ENCODE assay signal across 9 cellular contexts in the genomic region with DNA sequence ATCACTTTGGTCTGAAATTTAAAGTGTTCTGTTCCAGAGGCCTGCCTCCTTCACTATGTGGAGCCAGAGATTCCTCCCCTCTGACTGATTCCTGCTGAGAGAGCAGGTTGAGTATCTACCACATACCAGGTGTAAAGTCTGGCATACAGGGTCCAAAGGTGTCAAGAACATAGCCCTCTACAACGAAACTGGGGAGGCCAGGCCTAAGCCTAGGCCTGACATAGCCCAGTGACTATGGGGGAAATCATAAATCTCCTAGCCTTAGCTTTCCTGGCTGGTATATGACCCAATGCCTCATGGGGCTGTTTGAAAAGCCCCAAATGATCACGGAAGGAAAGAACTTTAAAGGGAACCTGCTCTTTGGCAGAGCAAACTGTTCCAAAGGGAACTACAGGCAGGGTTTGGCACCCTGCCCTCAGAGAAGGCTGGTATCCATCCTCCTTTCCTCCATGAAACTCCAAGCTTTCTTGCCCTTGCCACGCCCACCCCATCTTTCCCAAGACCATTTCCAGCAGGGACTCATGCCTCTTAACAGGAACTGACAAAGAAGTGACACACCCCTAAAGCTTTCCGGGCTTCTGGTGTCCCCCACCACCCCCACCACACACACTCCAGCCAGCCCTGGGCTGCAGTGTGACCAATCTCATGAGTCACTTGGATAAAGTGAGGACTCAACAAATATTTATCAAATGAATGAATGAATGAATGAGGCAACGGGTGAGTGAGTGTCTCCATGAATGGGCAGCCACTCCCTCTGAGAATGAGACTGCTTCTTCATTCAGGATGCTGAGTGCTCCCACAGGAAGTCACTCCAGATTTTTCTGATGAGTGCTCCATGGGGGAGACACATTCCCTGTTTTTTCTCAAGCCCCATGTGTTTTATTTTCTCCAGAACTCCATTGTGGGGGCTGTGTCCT.
DNase-seq lines count a peak whose midpoint lies in the region; ATAC-seq, FAIRE-seq and TF ChIP-seq lines count a peak whose summit lies in the region.
"Had no signal": no experiment of that assay in that cellular context is flagged by ENCODE, and none has a peak within 500 bp of the region (broad histone marks: within the 10 kb centered on the region; RNA-seq: fewer than 3 reads in every experiment).

No MANE protein-coding gene starts in this region.

- TF ChIP-seq EP300 in HepG2 (IDR thresholded peaks at IDR 0.05; ENCODE audit: low read depth in 2 of 2, low read length in 2 of 2): peak in 1 of 2 experiments; percentile 25; a peak in 1 of 4 replicates
- no peak; the same call in 1 of the 2 replicates for TF ChIP-seq EP300 in HepG2 (CRISPR knock-in tag; IDR thresholded peaks at IDR 0.05; ENCODE audit: borderline replicate concordance)

- H3K4me1 Mint-ChIP-seq in stimulated activated naive B cell treated with anti-CD40 and anti-IgM and Interleukin-4, amounts not matched to agents 10 μg/mL and 1 μg/mL and 100 μg/mL, for 72 hours: peaks cover 16 to 37% of the 10 kb centered on the region in 2 donors

- POLR2A ChIA-PET in HepG2 (lab: Yijun Ruan, JAX): interaction anchor here (0.6 kb wide), 1 partner anchor 50 kb away, joined by 3 read pairs; no protein-coding TSS in a partner anchor

- H3K36me3 ChIP-seq in mammary epithelial cell (ENCODE audit: insufficient read depth, low read length) (no peaks in the 10 kb centered on the region), HepG2 (replicated peaks in 1 of 2; ENCODE audit: control insufficient read depth in 1 of 2, insufficient read depth in 2 of 2, low read length in 2 of 2) (no peaks in the 10 kb centered on the region), tibial artery (no peaks in the 10 kb centered on the region)

- no peaks in the 10 kb centered on the region for H3K9me3 ChIP-seq in mammary epithelial cell (replicated peaks; ENCODE audit: insufficient read depth, low read length)
- no peaks in the 10 kb centered on the region for H3K9me3 ChIP-seq in HepG2 (ENCODE audit: low read length)
- H3K9me3 ChIP-seq in tibial artery: no peaks in the 10 kb centered on the region

- H4K20me1 ChIP-seq in mammary epithelial cell (ENCODE audit: insufficient read depth, low read length) (no peaks in the 10 kb centered on the region), HepG2 (ENCODE audit: insufficient read depth, low read length) (no peaks in the 10 kb centered on the region)

- peak overlapping the region; percentile 14 for H3K9ac ChIP-seq in mammary epithelial cell (ENCODE audit: insufficient read depth, low read length)
- H3K9ac ChIP-seq in HepG2 (ENCODE audit: insufficient read depth, low read depth, low read length): no peak overlapping the region

- WGBS in mammary epithelial cell (ENCODE audit: low coverage, missing lambda C conversion rate): 33% methylated on average over 3 of the region's 5 CpGs
- 11% methylated on average over 5 of the region's 5 CpGs for WGBS in HepG2 (ENCODE audit: low lambda C conversion rate)

- H3K27me3 Mint-ChIP-seq in stimulated activated naive B cell treated with anti-CD40 and anti-IgM and Interleukin-4, amounts not matched to agents 10 μg/mL and 1 μg/mL and 100 μg/mL, for 72 hours: no peaks in the 10 kb centered on the region
- H3K27me3 Mint-ChIP-seq: activated CD8-positive, alpha-beta T cell treated with anti-CD3 and anti-CD28 coated beads for 36 hours had no signal

- no peak for TF ChIP-seq POLR2A in HepG2 (IDR thresholded peaks at IDR 0.05; ENCODE audit: insufficient read depth in 1 of 2, low read depth in 2 of 2, low read length in 2 of 2)

- H3K27me3 ChIP-seq in mammary epithelial cell (ENCODE audit: insufficient read depth, low read length): no peaks in the 10 kb centered on the region
- H3K27me3 ChIP-seq in HepG2 (ENCODE audit: control insufficient read depth in 1 of 2, insufficient read depth in 2 of 2, low read length in 2 of 2): no peaks in the 10 kb centered on the region
- H3K27me3 ChIP-seq in tibial artery: no peaks in the 10 kb centered on the region

- H3K4me1 ChIP-seq in mammary epithelial cell (ENCODE audit: insufficient read depth, low read length) (peaks cover 29% of the 10 kb centered on the region), HepG2 (ENCODE audit: insufficient read depth, low read length) (peaks cover 87% of the 10 kb centered on the region), tibial artery (peaks cover 0 to 42% (median 23%) of the 10 kb centered on the region in 4 donors)

- H3K4me3 ChIP-seq in mammary epithelial cell (replicated peaks in 1 of 3; ENCODE audit: insufficient read depth in 1 of 3, low read depth in 2 of 3, low read length in 3 of 3) (no peak overlapping the region), HepG2 (replicated peaks in 1 of 3; ENCODE audit: insufficient read depth in 1 of 3, low read depth in 2 of 3, low read length in 3 of 3) (no peak overlapping the region), tibial artery (no peak overlapping the region)

- no peak overlapping the region for H3K27ac Mint-ChIP-seq in stimulated activated naive B cell treated with anti-CD40 and anti-IgM and Interleukin-4, amounts not matched to agents 10 μg/mL and 1 μg/mL and 100 μg/mL, for 72 hours
- H3K27ac Mint-ChIP-seq: activated CD8-positive, alpha-beta T cell treated with anti-CD3 and anti-CD28 coated beads for 36 hours had no signal

- H3K4me3 Mint-ChIP-seq in stimulated activated naive B cell treated with anti-CD40 and anti-IgM and Interleukin-4, amounts not matched to agents 10 μg/mL and 1 μg/mL and 100 μg/mL, for 72 hours: no peak overlapping the region
- H3K4me3 Mint-ChIP-seq: activated CD8-positive, alpha-beta T cell treated with anti-CD3 and anti-CD28 coated beads for 36 hours had no signal

- CTCF ChIA-PET in mammary epithelial cell (lab: Charles Lee; ENCODE audit: low non-redundant PET) (interaction anchor here (0.6 kb wide), 1 partner anchor 34 kb away, joined by 3 read pairs; no protein-coding TSS in a partner anchor), HepG2 (lab: Yijun Ruan, JAX; ENCODE audit: low intra/inter-chr PET ratio, low total read pairs) (no interaction called here)

- no peak for TF ChIP-seq CTCF in mammary epithelial cell (conservative IDR thresholded peaks at IDR 0.05 in 1 of 2, IDR thresholded peaks at IDR 0.05 in 1 of 2; ENCODE audit: extremely low read depth in 1 of 2, insufficient read depth in 1 of 2, low read depth in 1 of 2, low read length in 2 of 2)
- no peak for TF ChIP-seq CTCF in HepG2 (CRISPR knock-in tag; IDR thresholded peaks at IDR 0.05)
- no peak for TF ChIP-seq CTCF in tibial artery (IDR thresholded peaks at IDR 0.05)

- no peaks in the 10 kb centered on the region for H3K9me3 Mint-ChIP-seq in stimulated activated naive B cell treated with anti-CD40 and anti-IgM and Interleukin-4, amounts not matched to agents 10 μg/mL and 1 μg/mL and 100 μg/mL, for 72 hours
- H3K9me3 Mint-ChIP-seq: activated CD8-positive, alpha-beta T cell treated with anti-CD3 and anti-CD28 coated beads for 36 hours had no signal

- no peaks in the 10 kb centered on the region for H3K36me3 Mint-ChIP-seq in stimulated activated naive B cell treated with anti-CD40 and anti-IgM and Interleukin-4, amounts not matched to agents 10 μg/mL and 1 μg/mL and 100 μg/mL, for 72 hours

- DNase-seq in HT-29 (ENCODE audit: low spot score) (peak; percentile 40), mammary epithelial cell (peak; percentile 99), HepG2 (ENCODE audit: low spot score) (peak; percentile 66), tibial artery (peak; percentile 83 to 84), MV-4-11 (lab: John Stamatoyannopoulos, UW) (no peak)
- DNase-seq in activated CD4-positive, alpha-beta T cell treated with anti-CD3 and anti-CD28 coated beads for 4 hours: no peak
- no peak for DNase-seq in stimulated activated naive B cell treated with anti-CD40 and anti-IgM and Interleukin-4, amounts not matched to agents 10 μg/mL and 1 μg/mL and 100 μg/mL, for 72 hours
- DNase-seq: activated CD8-positive, alpha-beta T cell treated with anti-CD3 and anti-CD28 coated beads for 36 hours; stimulated activated naive CD4-positive, alpha-beta T cell had no signal

- intact Hi-C loops in mammary epithelial cell (cut with micrococcal nuclease): loop anchor here (5.0 kb wide), 2 partner anchors 252 to 352 kb away; a partner anchor contains a TSS
- intact Hi-C loops in HepG2 (cut with micrococcal nuclease; ENCODE audit: unreplicated experiment): loop anchor here (5.0 kb wide), 1 partner anchor 42 kb away; no protein-coding TSS in a partner anchor
- intact Hi-C loops in tibial artery (cut with DNase I; ENCODE audit: low total_unique reads): loop anchor here (5.0 kb wide), 1 partner anchor 87 kb away; no protein-coding TSS in a partner anchor

- dilution Hi-C loops in mammary epithelial cell (cut with HindIII; ENCODE audit: low sequenced_read_pairs): no loop called here

- no peak for TF ChIP-seq RAD21 in HepG2 (CRISPR knock-in tag; IDR thresholded peaks at IDR 0.05)

- peak overlapping the region; percentile 13 for H3K4me2 ChIP-seq in mammary epithelial cell (ENCODE audit: insufficient read depth, low read depth, low read length)
- 0 out of 2 replicates have a peak overlapping the region, but pooled peaks have one; percentile 18 for H3K4me2 ChIP-seq in HepG2 (ENCODE audit: low read depth, low read length)

- no peak for FAIRE-seq in HepG2 (lab: Jason Lieb, UNC)

- no peak for ATAC-seq in HepG2
- no peak for ATAC-seq in stimulated activated naive B cell treated with anti-CD40 and anti-IgM and Interleukin-4, amounts not matched to agents 10 μg/mL and 1 μg/mL and 100 μg/mL, for 72 hours (replicated peaks)
- ATAC-seq: activated CD8-positive, alpha-beta T cell treated with anti-CD3 and anti-CD28 coated beads for 36 hours had no signal

- BruUV-seq in mammary epithelial cell (replicated peaks; lab: Mats Ljungman, UMichigan) (TSS peak; percentile 95), HepG2 (replicated peaks; lab: Mats Ljungman, UMichigan) (no TSS peak)

- H2AFZ ChIP-seq in mammary epithelial cell (ENCODE audit: low read depth, low read length) (peak overlapping the region; percentile 57), HepG2 (ENCODE audit: low read length) (no peak overlapping the region)

- H3K27ac ChIP-seq in mammary epithelial cell (ENCODE audit: insufficient read depth, low read depth, low read length): peak overlapping the region; percentile 90
- no peak overlapping the region for H3K27ac ChIP-seq in HepG2 (ENCODE audit: extremely low read length, insufficient read depth, low read length)
- H3K27ac ChIP-seq in tibial artery: peak overlapping the region; percentile 46 to 64

- in situ Hi-C loops in mammary epithelial cell (cut with MboI; ENCODE audit: low sequenced_read_pairs in 2 of 2) (loop anchor here in 1 of 2 donors (10.0 kb wide), 1 partner anchor 225 kb away; no protein-coding TSS in a partner anchor), HepG2 (cut with HindIII; ENCODE audit: extremely low pct_ligation_motif_present, low pct_unique_long_range_greater_than_20kb) (no loop called here)

- H3K79me2 ChIP-seq in mammary epithelial cell (ENCODE audit: insufficient read depth, low read length) (no peaks in the 10 kb centered on the region), HepG2 (ENCODE audit: insufficient read depth, low read length) (no peaks in the 10 kb centered on the region)

TF ChIP-seq in HepG2, 621 proteins besides CTCF, POLR2A, EP300 and RAD21 (continues in another document):
- no peak for TF ChIP-seq RFX5 (IDR thresholded peaks at IDR 0.05; ENCODE audit: low read depth, low read length)

Comparison
In these comparisons a context has a peak if more than half of its experiments do, and no peak if none do; other contexts are left out.
1. DNase-seq: peak in HT-29 (single experiment), mammary epithelial cell (single experiment), HepG2 (single experiment) and tibial artery (2 of 2); none in activated CD4-positive, alpha-beta T cell treated with anti-CD3 and anti-CD28 coated beads for 4 hours (0 of 2), stimulated activated naive B cell treated with anti-CD40 and anti-IgM and Interleukin-4, amounts not matched to agents 10 μg/mL and 1 μg/mL and 100 μg/mL, for 72 hours (single experiment) and MV-4-11 (single experiment).